Comparison of ENCODE assay signal across 17 cellular contexts in the genomic region with DNA sequence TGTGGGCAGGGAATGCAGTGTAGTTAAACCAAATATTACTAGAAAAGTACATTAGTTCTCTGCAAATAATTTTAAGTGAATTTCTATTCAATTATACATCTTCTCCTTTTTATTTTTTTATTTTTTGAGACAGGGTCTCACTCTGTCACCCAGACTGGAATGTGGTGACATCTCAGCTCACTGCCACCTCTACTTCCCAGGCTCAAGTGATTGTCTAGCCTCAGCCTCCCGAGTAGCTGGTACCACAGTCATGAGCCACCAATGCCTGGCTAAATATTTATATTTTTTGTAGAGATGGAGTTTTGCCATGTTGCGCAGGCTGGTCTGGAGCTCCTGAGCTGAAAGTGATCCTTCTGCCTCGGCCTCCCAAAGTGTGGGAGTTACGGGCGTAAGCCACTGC.
"Had no signal": no experiment of that assay in that cellular context is flagged by ENCODE, and none has a peak within 500 bp of the region (broad histone marks: within the 10 kb centered on the region; RNA-seq: fewer than 3 reads in every experiment).

No MANE protein-coding gene starts in this region.

- ATAC-seq: foreskin keratinocyte, gastroesophageal sphincter, heart left ventricle, left lung, left ventricle myocardium superior, lower lobe of right lung, mucosa of descending colon had no signal

- DNase-seq: dermis blood vessel endothelial cell; dorsolateral prefrontal cortex; effector CD4-positive, alpha-beta T cell; effector memory CD4-positive, alpha-beta T cell; foreskin keratinocyte; heart left ventricle; hippocampal formation; left cardiac atrium; left lung; left ventricle myocardium superior; lower lobe of right lung; mesenchymal stem cell; mucosa of descending colon had no signal

- H3K4me1 Mint-ChIP-seq: mesothelial cell of epicardium had no signal

- H3K9me3 Mint-ChIP-seq: mesothelial cell of epicardium had no signal

- H3K27ac ChIP-seq: coronary artery, esophagus muscularis mucosa, foreskin keratinocyte, gastroesophageal sphincter, heart left ventricle, left lung, lower lobe of right lung had no signal

- H3K27me3 ChIP-seq: dorsolateral prefrontal cortex, esophagus muscularis mucosa, foreskin keratinocyte, gastroesophageal sphincter, heart left ventricle, left lung had no signal

- H3K4me3 Mint-ChIP-seq: mesothelial cell of epicardium had no signal

- H3K4me1 ChIP-seq: foreskin keratinocyte, left lung, lower lobe of right lung had no signal

- H3K4me3 ChIP-seq: coronary artery, dorsolateral prefrontal cortex, esophagus muscularis mucosa, gastroesophageal sphincter, heart left ventricle, left lung, lower lobe of right lung, mucosa of descending colon had no signal

- H3K9me3 ChIP-seq: esophagus muscularis mucosa, gastroesophageal sphincter, heart left ventricle, left lung, lower lobe of right lung, mucosa of descending colon had no signal

- H3K27ac Mint-ChIP-seq: mesothelial cell of epicardium had no signal
